ENCODE assay signal across 13 cellular contexts in the genomic region with DNA sequence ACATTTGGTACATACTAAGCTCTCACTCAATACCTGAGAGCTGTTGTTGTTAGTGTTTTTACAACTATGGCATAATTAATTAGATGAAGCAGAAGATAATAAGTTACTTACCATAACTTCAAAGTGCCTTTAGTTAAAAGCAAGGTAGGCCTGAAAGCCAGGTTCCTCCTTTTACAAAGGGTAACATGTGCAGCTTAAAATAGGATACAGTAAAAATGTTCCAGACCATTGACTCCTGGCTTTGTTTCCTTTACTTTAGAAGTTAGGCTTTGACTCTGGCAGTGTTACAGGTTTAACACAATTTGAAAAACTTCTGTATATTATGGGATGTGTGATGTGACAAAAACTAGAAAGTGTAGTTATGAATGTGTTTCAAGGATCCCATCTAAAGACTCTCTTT.
DNase-seq lines count a peak whose midpoint lies in the region; ATAC-seq, FAIRE-seq and TF ChIP-seq lines count a peak whose summit lies in the region.
"Had no signal": no experiment of that assay in that cellular context is flagged by ENCODE, and none has a peak within 500 bp of the region (broad histone marks: within the 10 kb centered on the region; RNA-seq: fewer than 3 reads in every experiment).

No MANE protein-coding gene starts in this region.

- no peaks in the 10 kb centered on the region for H3K27me3 Mint-ChIP-seq in chondrocyte (ENCODE audit: low read depth)

- no peak overlapping the region for H3K4me3 Mint-ChIP-seq in chondrocyte (ENCODE audit: unreplicated experiment)

- no peaks in the 10 kb centered on the region for H3K36me3 Mint-ChIP-seq in chondrocyte (ENCODE audit: low read depth)

- no peak overlapping the region for H3K27ac Mint-ChIP-seq in chondrocyte (ENCODE audit: unreplicated experiment)

- DNase-seq in GM12865 (ENCODE audit: low read depth) (peak; percentile 17), D721Med (ENCODE audit: insufficient read length, low spot score) (no peak), NCI-H510A (lab: John Stamatoyannopoulos, UW) (no peak), chondrocyte (ENCODE audit: low spot score) (no peak), COR-L47 (lab: John Stamatoyannopoulos, UW) (no peak)
- DNase-seq: activated T-cell treated with anti-CD3 and anti-CD28 coated beads for 4 hours, DMS79, NCI-H510A treated with DMSO at 0.1 percent for 48 hours, SHP77 treated with DMSO at 0.1 percent for 48 hours, tibial artery had no signal

- no peak for TF ChIP-seq CTCF in GM12865 (IDR thresholded peaks at IDR 0.05; ENCODE audit: insufficient read depth, low read depth, low read length, missing control alignments)
- no peak for TF ChIP-seq CTCF in D721Med (IDR thresholded peaks at IDR 0.05; ENCODE audit: insufficient read depth, missing control alignments)
- no peak for TF ChIP-seq CTCF in chondrocyte (IDR thresholded peaks at IDR 0.05)

- ATAC-seq in GM19438 (IDR thresholded peaks at IDR 0.05; ENCODE audit: low read depth, unreplicated experiment) (peak; percentile 13), HG02763 (IDR thresholded peaks at IDR 0.05; ENCODE audit: unreplicated experiment) (peak; percentile 29), HG03520 (IDR thresholded peaks at IDR 0.05; ENCODE audit: unreplicated experiment) (peak; percentile 33)

- no peaks in the 10 kb centered on the region for H3K4me1 Mint-ChIP-seq in chondrocyte (ENCODE audit: low read depth)

- H3K4me3 ChIP-seq in GM12865 (ENCODE audit: low read depth, low read length), result no peak overlapping the region
- H3K4me3 ChIP-seq: tibial artery had no signal

- H3K9me3 Mint-ChIP-seq in chondrocyte (ENCODE audit: low read depth), result no peaks in the 10 kb centered on the region

- no peak for FAIRE-seq in D721Med (lab: Jason Lieb, UNC)
